ENCODE assay signal across 27 cellular contexts in genomic region chr9:114888599-114888998, GRCh38. TPM values are rescaled to one million over a fixed set of nuclear protein-coding genes. Genes with fewer than 3 reads are reported as not detected.
DNase-seq lines count a peak whose midpoint lies in the region; ATAC-seq, FAIRE-seq and TF ChIP-seq lines count a peak whose summit lies in the region.
"Had no signal": no experiment of that assay in that cellular context is flagged by ENCODE, and none has a peak within 500 bp of the region (broad histone marks: within the 10 kb centered on the region; RNA-seq: fewer than 3 reads in every experiment).

No MANE protein-coding gene starts in this region.

- H3K4me1 ChIP-seq in liver (ENCODE audit: control insufficient read depth in 4 of 4, insufficient read depth in 4 of 4, low read length in 3 of 4), result peaks cover 16 to 30% (median 21%) of the 10 kb centered on the region in 4 donors
- H3K4me1 ChIP-seq in spleen, result peaks cover 0 to 33% (median 20%) of the 10 kb centered on the region in 6 donors
- H3K4me1 ChIP-seq: gastrocnemius medialis had no signal

- peak; percentile 11 for FAIRE-seq in H54 (lab: Jason Lieb, UNC)
- FAIRE-seq: D721Med, GM12878 had no signal

- H3K27me3 Mint-ChIP-seq in CD4-positive, alpha-beta T cell, result no peaks in the 10 kb centered on the region
- no peaks in the 10 kb centered on the region for H3K27me3 Mint-ChIP-seq in activated CD8-positive, alpha-beta T cell treated with anti-CD3 and anti-CD28 coated beads, Interleukin-2, amount 10 ng/mL, durations not matched to agents 7 days and 5 days (ENCODE audit: low read depth)
- H3K27me3 Mint-ChIP-seq: IgD-negative memory B cell; stimulated activated memory B cell treated with anti-CD40 and anti-IgM and Interleukin-4, amounts not matched to agents 10 μg/mL and 1 μg/mL and 100 μg/mL, for 72 hours had no signal

- no peak overlapping the region for H3K9ac ChIP-seq in liver (ENCODE audit: low read depth in 1 of 2, low read length in 2 of 2)

- H3K36me3 ChIP-seq in liver (ENCODE audit: control insufficient read depth in 4 of 4, insufficient read depth in 3 of 4, low read depth in 1 of 4, low read length in 3 of 4) (no peaks in the 10 kb centered on the region), spleen (no peaks in the 10 kb centered on the region)
- H3K36me3 ChIP-seq: gastrocnemius medialis, tibial nerve had no signal

- H3K36me3 Mint-ChIP-seq in CD4-positive, alpha-beta T cell (ENCODE audit: low read depth), result peaks cover 11% of the 10 kb centered on the region
- H3K36me3 Mint-ChIP-seq in activated CD8-positive, alpha-beta T cell treated with anti-CD3 and anti-CD28 coated beads, Interleukin-2, amount 10 ng/mL, durations not matched to agents 7 days and 5 days (ENCODE audit: low read depth), result peaks cover 43% of the 10 kb centered on the region
- H3K36me3 Mint-ChIP-seq: IgD-negative memory B cell had no signal

- intact Hi-C loops in CD4-positive, alpha-beta T cell (cut with DNase I, micrococcal nuclease), result no loop called here
- intact Hi-C loops in spleen (cut with DNase I; ENCODE audit: low total_unique reads), result no loop called here

- ATAC-seq in CD4-positive, alpha-beta T cell (ENCODE audit: poor library complexity), result no peak
- ATAC-seq in activated CD8-positive, alpha-beta T cell treated with anti-CD3 and anti-CD28 coated beads, Interleukin-2, amount 10 ng/mL, durations not matched to agents 7 days and 5 days, result no peak
- ATAC-seq in GM21390 (IDR thresholded peaks at IDR 0.05; ENCODE audit: unreplicated experiment), result no peak
- ATAC-seq: activated CD4-positive, CD25-positive, alpha-beta regulatory T cell treated with anti-CD3 and anti-CD28 coated beads, Interleukin-2, amount 50 U/mL, for 24 hours; gastrocnemius medialis; GM12878; mucosa of descending colon; right cardiac atrium; SK-N-SH treated with all-trans-retinoic acid at 6 μM for 48 hours; stimulated activated memory B cell treated with anti-CD40 and anti-IgM and Interleukin-4, amounts not matched to agents 10 μg/mL and 1 μg/mL and 100 μg/mL, for 72 hours had no signal

- no peak for DNase-seq in CD4-positive, alpha-beta T cell
- no peak for DNase-seq in H54 (ENCODE audit: insufficient read length, low spot score)
- DNase-seq in activated CD8-positive, alpha-beta T cell treated with anti-CD3 and anti-CD28 coated beads, Interleukin-2, amount 10 ng/mL, durations not matched to agents 7 days and 5 days, result no peak
- DNase-seq in dedifferentiated amniotic fluid mesenchymal stem cell (ENCODE audit: extremely low spot score), result no peak
- no peak for DNase-seq in spleen
- no peak for DNase-seq in stimulated activated CD4-positive, alpha-beta T cell treated with anti-CD3 and anti-CD28 coated beads, Interleukin-4, amount 100 ng/mL, for 24 hours
- DNase-seq: activated CD8-positive, alpha-beta memory T cell treated with anti-CD3 and anti-CD28 coated beads, Interleukin-2, amount 50 U/mL, for 4 hours; activated effector memory CD4-positive, alpha-beta T cell treated with anti-CD3 and anti-CD28 coated beads, Interleukin-2, amount 50 U/mL, for 16 hours; amygdala; gastrocnemius medialis; GF-D8; mucosa of descending colon; MV-4-11; NCI-H187; NCI-H446; right cardiac atrium; T-helper 9 cell had no signal

- peak overlapping the region; percentile 48 for H3K4me3 Mint-ChIP-seq in CD4-positive, alpha-beta T cell
- H3K4me3 Mint-ChIP-seq in activated CD8-positive, alpha-beta T cell treated with anti-CD3 and anti-CD28 coated beads, Interleukin-2, amount 10 ng/mL, durations not matched to agents 7 days and 5 days, result no peak overlapping the region
- H3K4me3 Mint-ChIP-seq: IgD-negative memory B cell; stimulated activated memory B cell treated with anti-CD40 and anti-IgM and Interleukin-4, amounts not matched to agents 10 μg/mL and 1 μg/mL and 100 μg/mL, for 72 hours had no signal

- H3K27me3 ChIP-seq in CD4-positive, alpha-beta T cell (ENCODE audit: control insufficient read depth, insufficient read depth, low read length), result no peaks in the 10 kb centered on the region
- H3K27me3 ChIP-seq in liver (ENCODE audit: control insufficient read depth in 4 of 4, insufficient read depth in 4 of 4, low read length in 3 of 4) (no peaks in the 10 kb centered on the region), spleen (replicated peaks in 1 of 7) (no peaks in the 10 kb centered on the region)
- H3K27me3 ChIP-seq: gastrocnemius medialis, tibial nerve had no signal

- TF ChIP-seq POLR2A in H54 (IDR thresholded peaks at IDR 0.05; ENCODE audit: low read depth, low read length), result no peak
- no peak for TF ChIP-seq POLR2A in spleen (IDR thresholded peaks at IDR 0.05)

- POLR2A ChIA-PET in CD4-positive, alpha-beta T cell (lab: Charles Lee), result interaction anchor here (1.1 to 4.6 kb wide), 5 partner anchors 11 to 41 kb away, joined by 3 to 34 read pairs (median 3); partner anchors contain the start of gene TNFSF8
- POLR2A ChIA-PET in activated CD8-positive, alpha-beta T cell treated with anti-CD3 and anti-CD28 coated beads, Interleukin-2, amount 10 ng/mL, durations not matched to agents 7 days and 5 days (lab: Charles Lee), result interaction anchor here (2.4 kb wide), 1 partner anchor 10 kb away, joined by 8 read pairs; no protein-coding TSS in a partner anchor

- H3K27ac Mint-ChIP-seq in CD4-positive, alpha-beta T cell, result no peak overlapping the region
- H3K27ac Mint-ChIP-seq in activated CD8-positive, alpha-beta T cell treated with anti-CD3 and anti-CD28 coated beads, Interleukin-2, amount 10 ng/mL, durations not matched to agents 7 days and 5 days, result peak overlapping the region; percentile 60
- H3K27ac Mint-ChIP-seq: IgD-negative memory B cell had no signal

- H3K9me3 ChIP-seq in CD4-positive, alpha-beta T cell (ENCODE audit: control insufficient read depth, low read length), result peaks cover 8% of the 10 kb centered on the region
- H3K9me3 ChIP-seq in liver (ENCODE audit: control insufficient read depth in 4 of 4, low read length in 3 of 4), result no peaks in the 10 kb centered on the region
- peaks cover 0 to 30% (median 25%) of the 10 kb centered on the region in 8 donors for H3K9me3 ChIP-seq in spleen
- H3K9me3 ChIP-seq: gastrocnemius medialis, mucosa of descending colon had no signal

- TF ChIP-seq RAD21 in liver (IDR thresholded peaks at IDR 0.05), result no peak

- CTCF ChIA-PET in CD4-positive, alpha-beta T cell (lab: Charles Lee), result interaction anchor here (1.4 kb wide), 1 partner anchor 12 kb away, joined by 3 read pairs; no protein-coding TSS in a partner anchor
- CTCF ChIA-PET in activated CD8-positive, alpha-beta T cell treated with anti-CD3 and anti-CD28 coated beads, Interleukin-2, amount 10 ng/mL, durations not matched to agents 7 days and 5 days (lab: Charles Lee), result interaction anchor here (0.6 to 1.5 kb wide), 6 partner anchors 10 to 150 kb away, joined by 3 to 4 read pairs (median 4); no protein-coding TSS in a partner anchor

- H3K4me1 Mint-ChIP-seq in CD4-positive, alpha-beta T cell (ENCODE audit: low read depth), result peaks cover 54% of the 10 kb centered on the region
- peaks cover 42% of the 10 kb centered on the region for H3K4me1 Mint-ChIP-seq in activated CD8-positive, alpha-beta T cell treated with anti-CD3 and anti-CD28 coated beads, Interleukin-2, amount 10 ng/mL, durations not matched to agents 7 days and 5 days (ENCODE audit: low read depth)

- peaks cover 2% of the 10 kb centered on the region for H3K9me3 Mint-ChIP-seq in CD4-positive, alpha-beta T cell
- peaks cover 25% of the 10 kb centered on the region for H3K9me3 Mint-ChIP-seq in activated CD8-positive, alpha-beta T cell treated with anti-CD3 and anti-CD28 coated beads, Interleukin-2, amount 10 ng/mL, durations not matched to agents 7 days and 5 days (ENCODE audit: insufficient read depth)

- no peak overlapping the region for H3K27ac ChIP-seq in CD4-positive, alpha-beta T cell (ENCODE audit: low read depth, low read length)
- H3K27ac ChIP-seq in liver (ENCODE audit: low read depth in 1 of 2, low read length in 2 of 2), result peak overlapping the region; percentile 2 to 15
- no peak overlapping the region for H3K27ac ChIP-seq in spleen
- H3K27ac ChIP-seq: gastrocnemius medialis, tibial nerve had no signal

- H3K4me3 ChIP-seq in liver (ENCODE audit: low read depth in 1 of 3, low read length in 3 of 3), result no peak overlapping the region
- no peak overlapping the region for H3K4me3 ChIP-seq in spleen
- H3K4me3 ChIP-seq: gastrocnemius medialis, GM12878, mucosa of descending colon, tibial nerve had no signal

- WGBS in liver, result 60% methylated on average over 4 of the region's 4 CpGs
- 65 to 75% (median 74%) methylated on average over 4 of the region's 4 CpGs for WGBS in spleen, 5 donors

- no peak for TF ChIP-seq CTCF in CD4-positive, alpha-beta T cell (IDR thresholded peaks at IDR 0.05)
- TF ChIP-seq CTCF in liver (IDR thresholded peaks at IDR 0.05; ENCODE audit: low read depth, low read length, missing input control) (no peak), spleen (IDR thresholded peaks at IDR 0.05 in 8 of 11, conservative IDR thresholded peaks at IDR 0.05 in 3 of 11) (no peak)

TF ChIP-seq in liver, 16 proteins besides CTCF, POLR2A, EP300 and RAD21 (continues in another document):
- no peak for TF ChIP-seq ZBTB33 (IDR thresholded peaks at IDR 0.05)
- TF ChIP-seq NR2F2 (IDR thresholded peaks at IDR 0.05), result no peak
- peak in 1 of 2 donors; percentile 17 for TF ChIP-seq EGR1 (IDR thresholded peaks at IDR 0.05; ENCODE audit: low read depth in 2 of 2)
- no peak for TF ChIP-seq GABPA (IDR thresholded peaks at IDR 0.05 in 1 of 2, conservative IDR thresholded peaks at IDR 0.05 in 1 of 2)
- peak; percentile 17 for TF ChIP-seq SP1 (IDR thresholded peaks at IDR 0.05)

RNA-seq across cellular contexts. Expression of gene TNFSF8, which starts 41.8 kb away (rescaled TPM):
- 10 to 100 TPM; 70.9 to 71.6 TPM for total RNA-seq in CD4-positive, alpha-beta T cell
- 10 to 100 TPM; 52.6 to 55.3 TPM for total RNA-seq in activated CD8-positive, alpha-beta T cell treated with anti-CD3 and anti-CD28 coated beads, Interleukin-2, amount 10 ng/mL, durations not matched to agents 7 days and 5 days
- total RNA-seq in liver (1 to 10 TPM in 1 of 2 donors, under 1 TPM in 1; 0.28 to 1.4 TPM), spleen (10 to 100 TPM in 5 of 7 donors, 1 to 10 TPM in 2; 7.1 to 42.7 (median 19.2) TPM)
- polyA plus RNA-seq in liver (under 1 TPM; 0.48 to 0.53 TPM), spleen (10 to 100 TPM in 2 of 3 donors, 1 to 10 TPM in 1; 4.8 to 16.0 (median 10.2) TPM)
- total RNA-seq: osteoblast had no signal

Comparison
In these comparisons a context has a peak if more than half of its experiments do, and no peak if none do; other contexts are left out.
1. H3K27ac ChIP-seq: peak in liver (2 of 2); none in CD4-positive, alpha-beta T cell (single experiment) and spleen (0 of 8).